Comparison of ENCODE assay signal across 25 cellular contexts in the genomic region with DNA sequence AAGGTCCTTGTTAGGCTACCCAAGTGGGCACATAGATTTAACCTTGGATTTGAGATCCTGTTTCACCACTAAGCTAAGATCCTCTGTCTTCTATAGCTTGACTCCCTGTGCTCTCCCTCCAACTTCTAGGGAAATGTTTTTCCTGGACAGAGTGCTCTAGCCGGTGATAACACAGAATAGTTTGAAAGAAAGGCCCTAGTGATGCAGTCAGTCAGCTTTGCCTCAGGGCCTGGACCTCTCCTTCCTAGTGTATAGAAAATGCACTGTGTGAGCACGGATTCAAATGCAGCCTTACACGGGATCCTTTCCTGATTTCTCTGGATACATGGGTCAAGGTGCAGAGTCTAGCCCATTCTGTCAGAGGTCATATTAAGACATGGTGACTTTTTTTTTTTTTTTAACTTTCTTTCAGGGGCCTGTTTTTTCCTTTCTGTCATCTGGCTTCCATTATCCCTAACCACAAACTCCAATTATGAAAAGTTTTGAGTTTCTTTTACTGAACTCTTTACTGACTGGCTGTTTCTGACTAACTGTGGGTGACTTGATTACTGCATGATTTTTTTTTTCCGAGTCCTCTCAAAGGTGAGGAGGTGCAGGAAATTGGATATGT.
A peak's percentile ranks its signal among the peaks of the same experiment; 100 is the strongest.
DNase-seq lines count a peak whose midpoint lies in the region; ATAC-seq, FAIRE-seq and TF ChIP-seq lines count a peak whose summit lies in the region.
"Had no signal": no experiment of that assay in that cellular context is flagged by ENCODE, and none has a peak within 500 bp of the region (broad histone marks: within the 10 kb centered on the region; RNA-seq: fewer than 3 reads in every experiment).

No MANE protein-coding gene starts in this region.

- CTCF ChIA-PET in HEK293 (lab: Yijun Ruan, JAX), result interaction anchor here (0.6 kb wide), 1 partner anchor 829 kb away, joined by 4 read pairs; no protein-coding TSS in a partner anchor

- DNase-seq in astrocyte of the hippocampus (ENCODE audit: low read depth, low spot score) (peak; percentile 23), islet precursor cell (peak; percentile 65), pancreas (no peak), GM12891 (ENCODE audit: insufficient read length, low spot score) (no peak), neuronal stem cell (ENCODE audit: low spot score) (no peak)
- no peak for DNase-seq in stimulated activated naive B cell treated with anti-CD40 and anti-IgM and Interleukin-4, amounts not matched to agents 10 μg/mL and 1 μg/mL and 100 μg/mL, for 72 hours
- DNase-seq: activated CD4-positive, alpha-beta T cell treated with anti-CD3 and anti-CD28 coated beads for 36 hours; activated CD8-positive, alpha-beta T cell treated with anti-CD3 and anti-CD28 coated beads for 36 hours; activated naive CD4-positive, alpha-beta T cell treated with anti-CD3 and anti-CD28 coated beads for 36 hours; DMS79; Karpas-422; kidney; NCI-H748 treated with DMSO at 0.1 percent for 48 hours; right lobe of liver; SHP77; stimulated activated CD4-positive, alpha-beta T cell treated with anti-CD3 and anti-CD28 coated beads, Interleukin-12 subunit alpha, Interleukin-12 subunit beta, amount 100 ng/mL, for 4 hours; stimulated activated CD4-positive, alpha-beta T cell treated with anti-CD3 and anti-CD28 coated beads, Interleukin-4, amount 100 ng/mL, for 24 hours; T1000 had no signal

- intact Hi-C loops in pancreas (cut with DNase I), result no loop called here

- H3K27ac ChIP-seq in HEK293 (ENCODE audit: extremely low read depth, low read depth, low read length) (no peak overlapping the region), pancreas (no peak overlapping the region), neuronal stem cell (replicated peaks; ENCODE audit: low read length) (no peak overlapping the region)
- H3K27ac ChIP-seq: breast epithelium, neutrophil, right lobe of liver, tibial nerve, VCaP had no signal

- H3K27me3 ChIP-seq in pancreas (no peaks in the 10 kb centered on the region), neuronal stem cell (ENCODE audit: control insufficient read depth in 3 of 3, insufficient read depth in 3 of 3, low read depth in 1 of 3, low read length in 3 of 3) (no peaks in the 10 kb centered on the region)
- H3K27me3 ChIP-seq: breast epithelium, neutrophil, right lobe of liver, tibial nerve had no signal

- POLR2A ChIA-PET in HEK293 (lab: Yijun Ruan, JAX), result no interaction called here

- H3K18ac ChIP-seq in neuronal stem cell (ENCODE audit: low read length), result no peak overlapping the region

- no peak for TF ChIP-seq CTCF in HEK293 (tag by site-specific recombination; IDR thresholded peaks at IDR 0.05)
- TF ChIP-seq CTCF in pancreas (IDR thresholded peaks at IDR 0.05), result no peak

- H3K4me1 ChIP-seq in HEK293 (ENCODE audit: control insufficient read depth, insufficient read depth, low read length) (peaks cover 11% of the 10 kb centered on the region), pancreas (peaks cover 0 to 7% (median 0%) of the 10 kb centered on the region in 3 donors), neuronal stem cell (ENCODE audit: control insufficient read depth in 2 of 2, insufficient read depth in 1 of 2, low read depth in 1 of 2, low read length in 2 of 2) (no peaks in the 10 kb centered on the region)
- H3K4me1 ChIP-seq: breast epithelium, right lobe of liver had no signal

- no peak overlapping the region for H3K27ac Mint-ChIP-seq in stimulated activated naive B cell treated with anti-CD40 and anti-IgM and Interleukin-4, amounts not matched to agents 10 μg/mL and 1 μg/mL and 100 μg/mL, for 72 hours
- H3K27ac Mint-ChIP-seq: activated CD4-positive, alpha-beta T cell treated with anti-CD3 and anti-CD28 coated beads for 36 hours; activated CD8-positive, alpha-beta T cell treated with anti-CD3 and anti-CD28 coated beads for 36 hours; activated naive CD4-positive, alpha-beta T cell treated with anti-CD3 and anti-CD28 coated beads for 36 hours; progenitor cell of endocrine pancreas had no signal

- H3K9me3 ChIP-seq in HEK293 (ENCODE audit: control insufficient read depth, insufficient read depth, low read depth, low read length), result no peaks in the 10 kb centered on the region
- H3K9me3 ChIP-seq in pancreas, result no peaks in the 10 kb centered on the region
- H3K9me3 ChIP-seq in neuronal stem cell (replicated peaks in 1 of 2; ENCODE audit: control insufficient read depth in 2 of 2, insufficient read depth in 1 of 2, low read depth in 1 of 2, low read length in 2 of 2), result no peaks in the 10 kb centered on the region
- H3K9me3 ChIP-seq: breast epithelium, neutrophil, right lobe of liver, tibial nerve had no signal

- H3K4ac ChIP-seq in neuronal stem cell (ENCODE audit: low read length), result no peak overlapping the region

- H4K8ac ChIP-seq in neuronal stem cell (ENCODE audit: low read depth, low read length), result no peak overlapping the region

- no peak overlapping the region for H3K4me2 ChIP-seq in neuronal stem cell (ENCODE audit: insufficient read depth, low read length, poor library complexity, severe bottlenecking)

- H2BK120ac ChIP-seq in neuronal stem cell (ENCODE audit: low read depth, low read length), result no peak overlapping the region

- no peak overlapping the region for H3K9ac ChIP-seq in neuronal stem cell (ENCODE audit: low read depth, low read length, poor library complexity)

- no peak for ATAC-seq in pancreas
- ATAC-seq in stimulated activated naive B cell treated with anti-CD40 and anti-IgM and Interleukin-4, amounts not matched to agents 10 μg/mL and 1 μg/mL and 100 μg/mL, for 72 hours (replicated peaks), result no peak
- ATAC-seq: activated CD4-positive, alpha-beta T cell treated with anti-CD3 and anti-CD28 coated beads for 36 hours; activated CD8-positive, alpha-beta T cell treated with anti-CD3 and anti-CD28 coated beads for 36 hours had no signal

- no peak overlapping the region for H4K91ac ChIP-seq in neuronal stem cell (ENCODE audit: low read depth, low read length, poor library complexity)

- no peak overlapping the region for H2AFZ ChIP-seq in neuronal stem cell (ENCODE audit: low read length)

- 64 to 77% methylated on average over 4 of the region's 4 CpGs for WGBS in pancreas, 2 donors
- WGBS in neuronal stem cell (ENCODE audit: extremely low coverage in 2 of 2, insufficient read length in 2 of 2, insufficient replicate concordance in 1 of 2), 2 donors, result no CpG with 5 or more reads among the region's 4 CpGs

- H3K36me3 ChIP-seq in HEK293 (ENCODE audit: control insufficient read depth in 2 of 2, insufficient read depth in 1 of 2, low read length in 2 of 2) (no peaks in the 10 kb centered on the region), pancreas (no peaks in the 10 kb centered on the region), neuronal stem cell (replicated peaks in 1 of 2; ENCODE audit: control insufficient read depth in 2 of 2, insufficient read depth in 2 of 2, low read length in 2 of 2) (no peaks in the 10 kb centered on the region)
- H3K36me3 ChIP-seq: breast epithelium, neutrophil, right lobe of liver, tibial nerve had no signal

- no peak overlapping the region for H3K14ac ChIP-seq in neuronal stem cell (ENCODE audit: low read length)

- H2BK12ac ChIP-seq in neuronal stem cell (ENCODE audit: low read length), result no peak overlapping the region

- H3K9me3 Mint-ChIP-seq in stimulated activated naive B cell treated with anti-CD40 and anti-IgM and Interleukin-4, amounts not matched to agents 10 μg/mL and 1 μg/mL and 100 μg/mL, for 72 hours, result no peaks in the 10 kb centered on the region

- H3K79me1 ChIP-seq in neuronal stem cell (ENCODE audit: low read depth, low read length), result no peaks in the 10 kb centered on the region

- no peak for TF ChIP-seq POLR2A in GM12891 (IDR thresholded peaks at IDR 0.05; ENCODE audit: low read depth, low read length)

- FAIRE-seq in pancreas (lab: Jason Lieb, UNC) (no peak), GM12891 (lab: Jason Lieb, UNC) (no peak)
- FAIRE-seq: GM18507, kidney had no signal

- H3K4me1 Mint-ChIP-seq in stimulated activated naive B cell treated with anti-CD40 and anti-IgM and Interleukin-4, amounts not matched to agents 10 μg/mL and 1 μg/mL and 100 μg/mL, for 72 hours, result no peaks in the 10 kb centered on the region
- H3K4me1 Mint-ChIP-seq: activated CD4-positive, alpha-beta T cell treated with anti-CD3 and anti-CD28 coated beads for 36 hours had no signal

- H2AK5ac ChIP-seq in neuronal stem cell (ENCODE audit: low read depth, low read length), result no peak overlapping the region

- H3K23ac ChIP-seq in neuronal stem cell (ENCODE audit: low read depth, low read length, poor library complexity), result no peak overlapping the region

- H3K27me3 Mint-ChIP-seq in stimulated activated naive B cell treated with anti-CD40 and anti-IgM and Interleukin-4, amounts not matched to agents 10 μg/mL and 1 μg/mL and 100 μg/mL, for 72 hours, result no peaks in the 10 kb centered on the region
- H3K27me3 Mint-ChIP-seq: activated CD4-positive, alpha-beta T cell treated with anti-CD3 and anti-CD28 coated beads for 36 hours; activated CD8-positive, alpha-beta T cell treated with anti-CD3 and anti-CD28 coated beads for 36 hours; progenitor cell of endocrine pancreas had no signal

- H3K4me3 Mint-ChIP-seq in stimulated activated naive B cell treated with anti-CD40 and anti-IgM and Interleukin-4, amounts not matched to agents 10 μg/mL and 1 μg/mL and 100 μg/mL, for 72 hours, result no peak overlapping the region
- H3K4me3 Mint-ChIP-seq: activated CD4-positive, alpha-beta T cell treated with anti-CD3 and anti-CD28 coated beads for 36 hours; activated CD8-positive, alpha-beta T cell treated with anti-CD3 and anti-CD28 coated beads for 36 hours; activated naive CD4-positive, alpha-beta T cell treated with anti-CD3 and anti-CD28 coated beads for 36 hours had no signal

- H3K4me3 ChIP-seq in HEK293 (ENCODE audit: low read depth, low read length) (no peak overlapping the region), pancreas (no peak overlapping the region), neuronal stem cell (ENCODE audit: low read length in 2 of 2) (no peak overlapping the region)
- H3K4me3 ChIP-seq: breast epithelium, right lobe of liver, tibial nerve had no signal

- no peak overlapping the region for H2BK5ac ChIP-seq in neuronal stem cell (ENCODE audit: low read length)

- H2BK15ac ChIP-seq in neuronal stem cell (ENCODE audit: low read length), result no peak overlapping the region

- no peaks in the 10 kb centered on the region for H3K36me3 Mint-ChIP-seq in stimulated activated naive B cell treated with anti-CD40 and anti-IgM and Interleukin-4, amounts not matched to agents 10 μg/mL and 1 μg/mL and 100 μg/mL, for 72 hours

TF ChIP-seq in GM12891, 5 proteins besides CTCF, POLR2A, EP300 and RAD21:
- TF ChIP-seq SPI1 (IDR thresholded peaks at IDR 0.05; ENCODE audit: low read depth, low read length), result no peak
- no peak for TF ChIP-seq PAX5 (IDR thresholded peaks at IDR 0.05; ENCODE audit: insufficient read depth, low read length, severe bottlenecking)
- no peak for TF ChIP-seq TAF1 (IDR thresholded peaks at IDR 0.05; ENCODE audit: low read depth, low read length)
- TF ChIP-seq POU2F2 (IDR thresholded peaks at IDR 0.05; ENCODE audit: low read depth, low read length), result no peak
- TF ChIP-seq POLR2AphosphoS5 (IDR thresholded peaks at IDR 0.05; ENCODE audit: low read depth, low read length), result no peak
TF ChIP-seq in GM12891: peak in this region for 0.

Comparison
In these comparisons a context has a peak if more than half of its experiments do, and no peak if none do; other contexts are left out.
1. DNase-seq: peak in astrocyte of the hippocampus (single experiment) and islet precursor cell (single experiment); none in pancreas (0 of 6), GM12891 (single experiment), neuronal stem cell (single experiment) and stimulated activated naive B cell treated with anti-CD40 and anti-IgM and Interleukin-4, amounts not matched to agents 10 μg/mL and 1 μg/mL and 100 μg/mL, for 72 hours (single experiment).